In genomic region chr14:43316427-43316826, GRCh38 we compare ENCODE assay signal across 33 cellular contexts.
"Had no signal": no experiment of that assay in that cellular context is flagged by ENCODE, and none has a peak within 500 bp of the region (broad histone marks: within the 10 kb centered on the region; RNA-seq: fewer than 3 reads in every experiment).

No MANE protein-coding gene starts in this region.

- DNase-seq: Kasumi-1, KBM-7, KG1, MG63, MM.1S, MV-4-11, NCI-H1048, NCI-H1092, NCI-H1092 treated with DMSO at 0.1 percent for 48 hours, NCI-H1105, NCI-H1105 treated with DMSO at 0.1 percent for 48 hours, NCI-H1417, NCI-H1417 treated with DMSO at 0.1 percent for 48 hours, NCI-H1436, NCI-H1436 treated with DMSO at 0.1 percent for 48 hours, NCI-H146, NCI-H1694, NCI-H1694 treated with DMSO at 0.1 percent for 48 hours, NCI-H187, NCI-H187 treated with DMSO at 0.1 percent for 48 hours, NCI-H1930, NCI-H2029, NCI-H2029 treated with DMSO at 0.1 percent for 48 hours, NCI-H2081, NCI-H2081 treated with DMSO at 0.1 percent for 48 hours, NCI-H2107, NCI-H2227 treated with DMSO at 0.1 percent for 48 hours, NCI-H226, NCI-H345, NCI-H446, NCI-H446 treated with DMSO at 0.1 percent for 48 hours, NCI-H510A had no signal

- H3K27ac ChIP-seq: KMS-11 had no signal

- H3K4me2 ChIP-seq: KMS-11 had no signal

- H3K36me3 ChIP-seq: MG63 had no signal

- H3K9me3 ChIP-seq: MG63 had no signal

- H3K4me3 ChIP-seq: MG63 had no signal

- H3K27me3 ChIP-seq: MG63 had no signal

- H3K9ac ChIP-seq: KMS-11 had no signal
